ENCODE assay signal across 16 cellular contexts in the genomic region with DNA sequence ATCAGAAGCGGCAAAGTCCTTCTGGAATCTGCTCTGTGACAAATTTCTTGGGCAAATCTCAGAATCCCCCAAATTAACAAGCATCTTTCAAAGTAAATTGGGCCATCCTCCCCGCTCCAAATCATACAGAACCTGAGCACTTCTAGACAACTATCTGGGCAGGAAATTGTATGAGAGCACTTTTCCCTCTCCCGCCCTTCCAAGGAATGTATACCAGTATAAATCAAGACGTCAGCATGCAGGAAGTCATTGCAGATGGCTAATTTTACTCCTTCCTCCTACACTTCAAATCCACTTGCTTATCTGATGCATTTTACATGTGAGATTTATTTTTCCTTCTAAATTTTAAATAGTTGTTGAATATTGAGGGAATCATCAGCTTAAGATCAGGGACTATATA. TPM values are rescaled to one million over a fixed set of nuclear protein-coding genes. Genes with fewer than 3 reads are reported as not detected.
"Had no signal": no experiment of that assay in that cellular context is flagged by ENCODE, and none has a peak within 500 bp of the region (broad histone marks: within the 10 kb centered on the region; RNA-seq: fewer than 3 reads in every experiment).

No MANE protein-coding gene starts in this region.

- H3K4me1 ChIP-seq: gastrocnemius medialis, transverse colon had no signal

- DNase-seq: activated CD4-positive, alpha-beta T cell treated with anti-CD3 and anti-CD28 coated beads, Interleukin-2, amount 10 ng/mL, durations not matched to agents 24 days and 14 days; activated CD8-positive, alpha-beta T cell treated with anti-CD3 and anti-CD28 coated beads for 36 hours; activated naive CD4-positive, alpha-beta T cell treated with Interleukin-2 at 50 U/mL for 16 hours; activated naive CD8-positive, alpha-beta T cell treated with anti-CD3 and anti-CD28 coated beads, Interleukin-2, amount 10 ng/mL, durations not matched to agents 7 days and 5 days; activated T-cell treated with anti-CD3 and anti-CD28 coated beads, Interleukin-2, amount 50 U/mL, for 24 hours; amygdala; central memory CD4-positive, alpha-beta T cell; dorsolateral prefrontal cortex; gastrocnemius medialis; head of caudate nucleus; mesendoderm; naive thymus-derived CD8-positive, alpha-beta T cell; transverse colon had no signal

- H3K9me3 ChIP-seq: gastrocnemius medialis, suprapubic skin, transverse colon had no signal

- ATAC-seq: activated CD8-positive, alpha-beta T cell treated with anti-CD3 and anti-CD28 coated beads for 36 hours; gastrocnemius medialis; naive thymus-derived CD8-positive, alpha-beta T cell had no signal

- H3K36me3 ChIP-seq: gastrocnemius medialis, suprapubic skin, transverse colon had no signal

- H3K4me3 ChIP-seq: gastrocnemius medialis, suprapubic skin, transverse colon had no signal

- H3K27me3 ChIP-seq: dorsolateral prefrontal cortex, gastrocnemius medialis, suprapubic skin, transverse colon had no signal

- H3K27ac ChIP-seq: gastrocnemius medialis, parathyroid adenoma, transverse colon had no signal

RNA-seq across cellular contexts. Expression of a gene that starts 52.1 kb away (rescaled TPM):
- total RNA-seq: activated CD4-positive, alpha-beta T cell treated with anti-CD3 and anti-CD28 coated beads, Interleukin-2, amount 10 ng/mL, durations not matched to agents 24 days and 14 days; activated CD8-positive, alpha-beta T cell treated with anti-CD3 and anti-CD28 coated beads for 36 hours; activated naive CD8-positive, alpha-beta T cell treated with anti-CD3 and anti-CD28 coated beads, Interleukin-2, amount 10 ng/mL, durations not matched to agents 7 days and 5 days; activated T-helper 2 cell treated with anti-CD3 and anti-CD28 coated beads, Interferon-gamma antibody, Interleukin-2, Interleukin-4, amounts not matched to agents 10 μg/mL and 5 μg/mL and 100 μg/mL, durations not matched to agents 14 hours and 24 hours and 36 hours; naive thymus-derived CD8-positive, alpha-beta T cell had no signal
- polyA plus RNA-seq: naive thymus-derived CD8-positive, alpha-beta T cell had no signal
